8 cellular contexts compared by ENCODE assay signal in genomic region chr3:64224826-64225606, GRCh38. TPM values are rescaled to one million over a fixed set of nuclear protein-coding genes. Genes with fewer than 3 reads are reported as not detected.
DNase-seq lines count a peak whose midpoint lies in the region; ATAC-seq, FAIRE-seq and TF ChIP-seq lines count a peak whose summit lies in the region.

PRICKLE2 (minus strand) TSS chr3:64225466; CDS start chr3:64198927, 26,539 bp downstream.

- in situ Hi-C loops in G401 (cut with HindIII; ENCODE audit: low sequenced_read_pairs) = no loop called here

- H3K27ac Mint-ChIP-seq in endothelial cell (ENCODE audit: unreplicated experiment) = peak within 1 kb of the TSS; percentile 91

- H3K4me1 ChIP-seq in thyroid gland = peaks cover 29 to 66% of the 10 kb centered on the region in 2 donors

- peak; percentile 74 for FAIRE-seq in H54 (lab: Jason Lieb, UNC)

- intact Hi-C loops in thyroid gland (cut with DNase I) = loop anchor here (10.0 kb wide), 1 partner anchor 180 kb away; no protein-coding TSS in a partner anchor

- H3K4me3 ChIP-seq in thyroid gland (replicated peaks in 1 of 3) = peak within 1 kb of the TSS in 1 of 3 donors; percentile 16

- H3K36me3 ChIP-seq in thyroid gland = no peaks in the 10 kb centered on the region

- H3K9me3 ChIP-seq in thyroid gland = no peaks in the 10 kb centered on the region

- H3K4me1 Mint-ChIP-seq in endothelial cell (ENCODE audit: unreplicated experiment) = peaks cover 30% of the 10 kb centered on the region

- no peaks in the 10 kb centered on the region for H3K27me3 ChIP-seq in thyroid gland

- peak; percentile 40 for DNase-seq in G401 (ENCODE audit: low spot score)
- peak; percentile 45 for DNase-seq in H54 (ENCODE audit: insufficient read length, low spot score)
- peak; percentile 63 for DNase-seq in NCI-H446 treated with DMSO at 0.1 percent for 48 hours (lab: John Stamatoyannopoulos, UW)
- peak; percentile 38 for DNase-seq in endothelial cell (ENCODE audit: low spot score)
- DNase-seq in medulla oblongata (ENCODE audit: extremely low spot score) = peak; percentile 93
- DNase-seq in thyroid gland = peak; percentile 89 to 94
- no peak for DNase-seq in DMS53 treated with DMSO at 0.1 percent for 48 hours (lab: John Stamatoyannopoulos, UW; ENCODE audit: unreplicated experiment)

- peaks cover 1% of the 10 kb centered on the region for H3K27me3 Mint-ChIP-seq in endothelial cell (ENCODE audit: unreplicated experiment)

- peak within 1 kb of the TSS; percentile 66 for H3K4me3 Mint-ChIP-seq in endothelial cell (ENCODE audit: unreplicated experiment)

- ATAC-seq in HG02840 (IDR thresholded peaks at IDR 0.05; ENCODE audit: low FRiP score, unreplicated experiment) = no peak

- peak within 1 kb of the TSS; percentile 55 to 71 (median 64) for H3K27ac ChIP-seq in thyroid gland

- H3K9me3 Mint-ChIP-seq in endothelial cell (ENCODE audit: unreplicated experiment) = no peaks in the 10 kb centered on the region

- H3K36me3 Mint-ChIP-seq in endothelial cell (ENCODE audit: low read depth, unreplicated experiment) = no peaks in the 10 kb centered on the region

- TF ChIP-seq CTCF in endothelial cell (IDR thresholded peaks at IDR 0.05; ENCODE audit: unreplicated experiment) = no peak
- peak in 4 of 6 experiments; percentile 17 to 52 (median 36) for TF ChIP-seq CTCF in thyroid gland (IDR thresholded peaks at IDR 0.05)

- 17 to 19% methylated on average over 13 of the region's 13 CpGs for WGBS in thyroid gland, 2 donors

- TF ChIP-seq POLR2A in H54 (IDR thresholded peaks at IDR 0.05; ENCODE audit: low read depth, low read length) = no peak
- TF ChIP-seq POLR2A in thyroid gland (IDR thresholded peaks at IDR 0.05) = peak in 1 of 2 donors; percentile 54

RNA-seq across cellular contexts. Expression of gene PRICKLE2, which starts in this region (rescaled TPM):
- 0.25 and 0.31 TPM in 2 replicates for total RNA-seq in G401 (2014; rRNA removed; shearing (Covaris generic))
- total RNA-seq in endothelial cell (ENCODE audit: unreplicated experiment) (5.3 TPM), thyroid gland (10 to 100 TPM; 28.8 to 48.1 (median 38.5) TPM)

Comparison
In these comparisons a context has a peak if more than half of its experiments do, and no peak if none do; other contexts are left out.
1. Peak in DNase-seq in G401; RNA of the gene not detected or under 1 TPM.